In the genomic region with DNA sequence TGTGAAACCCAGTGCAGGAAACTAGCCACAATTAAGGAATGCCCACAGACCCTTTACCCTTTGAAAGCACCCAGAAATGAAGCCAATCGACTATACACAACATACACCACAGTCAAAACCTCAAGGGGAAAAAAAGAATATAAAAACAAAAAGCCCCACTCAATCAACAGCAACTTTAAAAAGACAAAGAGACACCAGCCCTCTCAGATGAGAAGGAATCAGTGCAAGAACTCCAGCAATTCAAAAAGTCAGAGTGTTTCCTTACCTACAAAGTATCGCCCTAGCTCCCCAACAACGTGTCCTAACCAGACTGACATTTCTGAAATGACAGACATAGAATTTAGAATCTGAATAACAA, we compare ENCODE assay signal across 12 cellular contexts.
DNase-seq lines count a peak whose midpoint lies in the region; ATAC-seq, FAIRE-seq and TF ChIP-seq lines count a peak whose summit lies in the region.
"Had no signal": no experiment of that assay in that cellular context is flagged by ENCODE, and none has a peak within 500 bp of the region (broad histone marks: within the 10 kb centered on the region; RNA-seq: fewer than 3 reads in every experiment).

No MANE protein-coding gene starts in this region.

- BruUV-seq in HCT116 (replicated peaks; lab: Mats Ljungman, UMichigan): no TSS peak

- TF ChIP-seq POLR2A in HCT116 (IDR thresholded peaks at IDR 0.05; ENCODE audit: borderline replicate concordance, extremely low read depth, insufficient read depth, insufficient read length): no peak

- H3K4me1 ChIP-seq in HCT116 (ENCODE audit: control insufficient read depth in 1 of 2, insufficient read depth in 2 of 2, low read length in 2 of 2) (no peaks in the 10 kb centered on the region), mesenchymal stem cell (ENCODE audit: control insufficient read depth, insufficient read depth, low read depth, low read length) (no peaks in the 10 kb centered on the region)
- H3K4me1 ChIP-seq: Caco-2, SJCRH30 had no signal

- H3K27me3 ChIP-seq in HCT116 (ENCODE audit: insufficient read depth, low read length): no peaks in the 10 kb centered on the region
- no peaks in the 10 kb centered on the region for H3K27me3 ChIP-seq in mesenchymal stem cell (ENCODE audit: control insufficient read depth in 1 of 2, insufficient read depth in 1 of 2, low read length in 2 of 2)
- H3K27me3 ChIP-seq: SJCRH30 had no signal

- no peaks in the 10 kb centered on the region for H3K79me1 ChIP-seq in mesenchymal stem cell (replicated peaks; ENCODE audit: low read length, poor library complexity, severe bottlenecking)

- H3K27ac ChIP-seq in 22Rv1 (no peak overlapping the region), HCT116 (ENCODE audit: low read depth, low read length) (no peak overlapping the region), RWPE1 (no peak overlapping the region), mesenchymal stem cell (ENCODE audit: low read length, poor library complexity, severe bottlenecking) (no peak overlapping the region)
- H3K27ac ChIP-seq: SJCRH30 had no signal

- H3K9me3 ChIP-seq in HCT116 (ENCODE audit: control insufficient read depth in 1 of 2, insufficient read depth in 1 of 2, low read depth in 1 of 2, low read length in 2 of 2) (no peaks in the 10 kb centered on the region), mesenchymal stem cell (ENCODE audit: control insufficient read depth, low read length) (no peaks in the 10 kb centered on the region)
- H3K9me3 ChIP-seq: Caco-2, SJCRH30 had no signal

- TF ChIP-seq CTCF in 22Rv1 (IDR thresholded peaks at IDR 0.05) (peak; percentile 35), HCT116 (IDR thresholded peaks at IDR 0.05 in 2 of 3, conservative IDR thresholded peaks at IDR 0.05 in 1 of 3; ENCODE audit: borderline replicate concordance in 1 of 3, insufficient read depth in 1 of 3, low read depth in 2 of 3, low read length in 2 of 3) (no peak), RWPE1 (conservative IDR thresholded peaks at IDR 0.05; ENCODE audit: low read depth) (0 out of 2 replicates have a peak, but pooled peaks have one; percentile 27)

- H3K9ac ChIP-seq in HCT116 (ENCODE audit: low read length): no peak overlapping the region
- peak overlapping the region; percentile 11 for H3K9ac ChIP-seq in mesenchymal stem cell (ENCODE audit: low read length)

- H2AK5ac ChIP-seq in mesenchymal stem cell (ENCODE audit: low read length, severe bottlenecking): no peak overlapping the region

- FAIRE-seq in GM19239 (lab: Jason Lieb, UNC): no peak

- H2AFZ ChIP-seq in HCT116 (ENCODE audit: low read depth, low read length, poor library complexity, severe bottlenecking) (peak overlapping the region; percentile 66), mesenchymal stem cell (ENCODE audit: low read depth, low read length) (no peak overlapping the region)

- intact Hi-C loops in HCT116 (cut with micrococcal nuclease): loop anchor here (2.0 kb wide), 1 partner anchor 117 kb away; no protein-coding TSS in a partner anchor

- no peak overlapping the region for H3K4me2 ChIP-seq in HCT116 (ENCODE audit: low read length)
- no peak overlapping the region for H3K4me2 ChIP-seq in mesenchymal stem cell (ENCODE audit: low read length, poor library complexity, severe bottlenecking)

- H3K4me3 ChIP-seq in HCT116 (replicated peaks in 1 of 2; ENCODE audit: low read depth in 1 of 2, low read length in 2 of 2) (no peak overlapping the region), mesenchymal stem cell (ENCODE audit: insufficient read depth in 1 of 2, low read depth in 1 of 2, low read length in 2 of 2) (no peak overlapping the region)
- H3K4me3 ChIP-seq: SJCRH30 had no signal

- no peak overlapping the region for H2BK120ac ChIP-seq in mesenchymal stem cell (ENCODE audit: low read depth, low read length)

- no peak overlapping the region for H3K4ac ChIP-seq in mesenchymal stem cell (ENCODE audit: low read depth in 1 of 2, low read length in 2 of 2)

- H3K36me3 ChIP-seq in HCT116 (ENCODE audit: control insufficient read depth in 1 of 2, insufficient read depth in 2 of 2, low read length in 2 of 2) (no peaks in the 10 kb centered on the region), mesenchymal stem cell (ENCODE audit: control insufficient read depth in 1 of 2, insufficient read depth in 2 of 2, low read depth in 1 of 2, low read length in 2 of 2) (no peaks in the 10 kb centered on the region)
- H3K36me3 ChIP-seq: SJCRH30 had no signal

- H2BK5ac ChIP-seq in mesenchymal stem cell (ENCODE audit: low read depth, low read length, poor library complexity, severe bottlenecking): no peak overlapping the region

- H2BK12ac ChIP-seq in mesenchymal stem cell (ENCODE audit: low read length in 2 of 2): no peak overlapping the region

- H4K91ac ChIP-seq in mesenchymal stem cell (ENCODE audit: low read length): no peak overlapping the region

- H4K8ac ChIP-seq in mesenchymal stem cell (ENCODE audit: low read length): no peak overlapping the region

- ATAC-seq in HCT116: peak; percentile 25; the same call in 1 of the 2 replicates

- RAD21 ChIA-PET in HCT116 (lab: Charles Lee; ENCODE audit: low non-redundant PET in 1 of 2, low total read pairs in 2 of 2, uncharacterized antibody in 2 of 2, unreplicated experiment in 2 of 2): interaction anchor here in 1 of 2 experiments (1.0 kb wide), 1 partner anchor 116 kb away, joined by 3 read pairs; no protein-coding TSS in a partner anchor

- DNase-seq in HCT116 (ENCODE audit: low read depth, low spot score) (no peak), RWPE1 (ENCODE audit: low spot score) (no peak), mesenchymal stem cell (no peak), activated T-cell treated with anti-CD3 and anti-CD28 coated beads for 4 hours (no peak), GM19239 (ENCODE audit: insufficient read length, low spot score) (no peak), retina (no peak), HPDE6-E6E7 (ENCODE audit: extremely low spot score) (no peak)
- DNase-seq: CD4-positive, alpha-beta T cell; NCI-H2081 treated with DMSO at 0.1 percent for 48 hours had no signal

- no peak overlapping the region for H3K18ac ChIP-seq in mesenchymal stem cell (ENCODE audit: low read depth in 1 of 2, low read length in 2 of 2)

- 0% methylated on average over 1 of the region's 3 CpGs for WGBS in mesenchymal stem cell

- H3K14ac ChIP-seq in mesenchymal stem cell (ENCODE audit: low read length in 2 of 2): no peak overlapping the region

- H2BK15ac ChIP-seq in mesenchymal stem cell (ENCODE audit: low read depth, poor library complexity, severe bottlenecking): no peak overlapping the region

- H3K79me2 ChIP-seq in HCT116 (ENCODE audit: insufficient read depth, low read length): no peaks in the 10 kb centered on the region

- no peak for TF ChIP-seq RAD21 in HCT116 (IDR thresholded peaks at IDR 0.05; ENCODE audit: low read depth)

- H4K20me1 ChIP-seq in HCT116 (ENCODE audit: insufficient read depth): no peaks in the 10 kb centered on the region

- no peaks in the 10 kb centered on the region for H3K9me2 ChIP-seq in HCT116 (ENCODE audit: insufficient read depth)

- H3K23ac ChIP-seq in mesenchymal stem cell (ENCODE audit: low read length in 2 of 2): no peak overlapping the region

- POLR2A ChIA-PET in HCT116 (lab: Charles Lee) (no interaction called here), RWPE1 (lab: Yijun Ruan, JAX; ENCODE audit: low non-redundant PET) (no interaction called here)

- CTCF ChIA-PET in HCT116 (lab: Charles Lee) (interaction anchor here (1.5 to 3.0 kb wide), 4 partner anchors 11 to 116 kb away, joined by 3 to 25 read pairs (median 8); no protein-coding TSS in a partner anchor), RWPE1 (lab: Yijun Ruan, JAX) (interaction anchor here (0.7 to 3.2 kb wide), 4 partner anchors 13 to 365 kb away, joined by 5 to 38 read pairs (median 7); no protein-coding TSS in a partner anchor)

TF ChIP-seq in HCT116, 20 proteins besides CTCF, POLR2A, EP300 and RAD21:
- TF ChIP-seq EGR1 (IDR thresholded peaks at IDR 0.05; ENCODE audit: low read depth) (no peak), JUND (IDR thresholded peaks at IDR 0.05) (no peak), FOSL1 (IDR thresholded peaks at IDR 0.05; ENCODE audit: low read depth) (no peak), ZFX (IDR thresholded peaks at IDR 0.05) (no peak), EZH2phosphoT487 (IDR thresholded peaks at IDR 0.05; ENCODE audit: borderline replicate concordance) (no peak)
- TF ChIP-seq, protein P1, sequence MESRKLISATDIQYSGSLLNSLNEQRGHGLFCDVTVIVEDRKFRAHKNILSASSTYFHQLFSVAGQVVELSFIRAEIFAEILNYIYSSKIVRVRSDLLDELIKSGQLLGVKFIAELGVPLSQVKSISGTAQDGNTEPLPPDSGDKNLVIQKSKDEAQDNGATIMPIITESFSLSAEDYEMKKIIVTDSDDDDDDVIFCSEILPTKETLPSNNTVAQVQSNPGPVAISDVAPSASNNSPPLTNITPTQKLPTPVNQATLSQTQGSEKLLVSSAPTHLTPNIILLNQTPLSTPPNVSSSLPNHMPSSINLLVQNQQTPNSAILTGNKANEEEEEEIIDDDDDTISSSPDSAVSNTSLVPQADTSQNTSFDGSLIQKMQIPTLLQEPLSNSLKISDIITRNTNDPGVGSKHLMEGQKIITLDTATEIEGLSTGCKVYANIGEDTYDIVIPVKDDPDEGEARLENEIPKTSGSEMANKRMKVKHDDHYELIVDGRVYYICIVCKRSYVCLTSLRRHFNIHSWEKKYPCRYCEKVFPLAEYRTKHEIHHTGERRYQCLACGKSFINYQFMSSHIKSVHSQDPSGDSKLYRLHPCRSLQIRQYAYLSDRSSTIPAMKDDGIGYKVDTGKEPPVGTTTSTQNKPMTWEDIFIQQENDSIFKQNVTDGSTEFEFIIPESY (IDR thresholded peaks at IDR 0.05; ENCODE audit: extremely low read depth, insufficient replicate concordance, low read length): no peak
- TF ChIP-seq, protein P2, sequence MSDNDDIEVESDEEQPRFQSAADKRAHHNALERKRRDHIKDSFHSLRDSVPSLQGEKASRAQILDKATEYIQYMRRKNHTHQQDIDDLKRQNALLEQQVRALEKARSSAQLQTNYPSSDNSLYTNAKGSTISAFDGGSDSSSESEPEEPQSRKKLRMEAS (IDR thresholded peaks at IDR 0.05): no peak

Comparison
In these comparisons a context has a peak if more than half of its experiments do, and no peak if none do; other contexts are left out.
1. CTCF ChIP-seq: peak in 22Rv1 (single experiment) and RWPE1 (single experiment); none in HCT116 (0 of 3).